18 cellular contexts compared by ENCODE assay signal in genomic region chr2:20304411-20304810, GRCh38. TPM values are rescaled to one million over a fixed set of nuclear protein-coding genes. Genes with fewer than 3 reads are reported as not detected.
A peak's percentile ranks its signal among the peaks of the same experiment; 100 is the strongest.
DNase-seq lines count a peak whose midpoint lies in the region; FAIRE-seq and TF ChIP-seq lines count a peak whose summit lies in the region.
"Had no signal": no experiment of that assay in that cellular context is flagged by ENCODE, and none has a peak within 500 bp of the region (broad histone marks: within the 10 kb centered on the region; RNA-seq: fewer than 3 reads in every experiment).

No MANE protein-coding gene starts in this region.

- peaks cover 4% of the 10 kb centered on the region; the same call in 1 of the 2 replicates for H4K20me1 ChIP-seq in Karpas-422 (ENCODE audit: insufficient read depth, low read depth, low read length)

- no peaks in the 10 kb centered on the region for H3K9me3 ChIP-seq in Karpas-422 (ENCODE audit: low read length)
- H3K9me3 ChIP-seq: SJSA1, vagina had no signal

- peaks cover 45% of the 10 kb centered on the region for H3K36me3 ChIP-seq in Karpas-422 (ENCODE audit: insufficient read depth, low read length)
- H3K36me3 ChIP-seq in bronchial epithelial cell (ENCODE audit: control insufficient read depth, insufficient read depth, low read length) = peaks cover 11% of the 10 kb centered on the region

- H3K9ac ChIP-seq in Karpas-422 (ENCODE audit: low read length) = no peak overlapping the region

- H3K27ac ChIP-seq in Karpas-422 (ENCODE audit: low read length) = peak overlapping the region; percentile 16; the same call in 1 of the 2 replicates
- H3K27ac ChIP-seq: SJSA1, vagina had no signal

- H3K79me2 ChIP-seq in Karpas-422 (ENCODE audit: low read length) = peaks cover 91% of the 10 kb centered on the region

- no peaks in the 10 kb centered on the region for H3K27me3 ChIP-seq in Karpas-422 (ENCODE audit: low read length)
- H3K27me3 ChIP-seq in bronchial epithelial cell (ENCODE audit: control insufficient read depth, insufficient read depth, low read length) = no peaks in the 10 kb centered on the region
- H3K27me3 ChIP-seq: SJSA1, vagina had no signal

- no peak overlapping the region for H3K4me2 ChIP-seq in Karpas-422 (ENCODE audit: low read depth, low read length, poor library complexity, severe bottlenecking)

- no peaks in the 10 kb centered on the region for H3K4me1 ChIP-seq in Karpas-422 (ENCODE audit: low read length)
- H3K4me1 ChIP-seq: SJSA1 had no signal

- no peak overlapping the region for H2AFZ ChIP-seq in Karpas-422 (ENCODE audit: low read length)

- FAIRE-seq in bronchial epithelial cell (lab: Jason Lieb, UNC) = no peak
- FAIRE-seq: endometrium had no signal

- TF ChIP-seq CTCF in bronchial epithelial cell (IDR thresholded peaks at IDR 0.05; ENCODE audit: insufficient read depth, low read length, severe bottlenecking) (no peak), GM20000 (IDR thresholded peaks at IDR 0.05; ENCODE audit: extremely low read depth, missing control alignments) (no peak)

- DNase-seq in AG08395 (ENCODE audit: low spot score) (peak; percentile 24), Karpas-422 (no peak), bronchial epithelial cell (ENCODE audit: low read depth) (peak; percentile 23), kidney tubule cell (ENCODE audit: low spot score) (peak; percentile 20), NCI-H1436 (lab: John Stamatoyannopoulos, UW) (no peak), GM20000 (ENCODE audit: low spot score) (no peak), activated gamma-delta T cell (lab: John Stamatoyannopoulos, UW) (no peak)
- DNase-seq in stimulated activated CD4-positive, alpha-beta T cell treated with anti-CD3 and anti-CD28 coated beads, Interleukin-15, amount 100 ng/mL, for 24 hours = no peak
- DNase-seq: activated CD4-positive, alpha-beta T cell treated with anti-CD3 and anti-CD28 coated beads for 4 hours; COR-L47; GOT3; head of caudate nucleus; islet precursor cell; NCI-H187 treated with DMSO at 0.1 percent for 48 hours; NCI-H510A had no signal

- no peaks in the 10 kb centered on the region for H3K9me2 ChIP-seq in Karpas-422 (replicated peaks; ENCODE audit: insufficient read depth, low read length)

- no peak overlapping the region for H3K4me3 ChIP-seq in Karpas-422 (ENCODE audit: low read length)
- H3K4me3 ChIP-seq in bronchial epithelial cell (ENCODE audit: low read depth, low read length) = no peak overlapping the region
- H3K4me3 ChIP-seq: SJSA1, vagina had no signal

RNA-seq across cellular contexts. Expression of gene PUM2, which starts 46.2 kb away (rescaled TPM):
- total RNA-seq in Karpas-422 (2014; rRNA removed; shearing (Covaris generic); ENCODE audit: low replicate concordance) = 60.1 and 80.3 TPM in 2 replicates
- 43.7 and 48.5 TPM in 2 replicates for total RNA-seq in bronchial epithelial cell

Comparison
In these comparisons a context has a peak if more than half of its experiments do, and no peak if none do; other contexts are left out.
1. DNase-seq: peak in AG08395 (single experiment), bronchial epithelial cell (single experiment) and kidney tubule cell (single experiment); none in Karpas-422 (single experiment), NCI-H1436 (single experiment), stimulated activated CD4-positive, alpha-beta T cell treated with anti-CD3 and anti-CD28 coated beads, Interleukin-15, amount 100 ng/mL, for 24 hours (single experiment), GM20000 (single experiment) and activated gamma-delta T cell (single experiment).